In genomic region chr22:50304528-50305392, GRCh38 we compare ENCODE assay signal across 8 cellular contexts. TPM values are rescaled to one million over a fixed set of nuclear protein-coding genes. Genes with fewer than 3 reads are reported as not detected.
A peak's percentile ranks its signal among the peaks of the same experiment; 100 is the strongest.
DNase-seq lines count a peak whose midpoint lies in the region; ATAC-seq and TF ChIP-seq lines count a peak whose summit lies in the region.

No MANE protein-coding gene starts in this region.

- TF ChIP-seq POLR2A in sigmoid colon (IDR thresholded peaks at IDR 0.05): no peak

- TF ChIP-seq CTCF in GM12865 (IDR thresholded peaks at IDR 0.05; ENCODE audit: insufficient read depth, low read depth, low read length, missing control alignments) (no peak), fibroblast of villous mesenchyme (IDR thresholded peaks at IDR 0.05; ENCODE audit: insufficient read depth, low read depth, low read length) (no peak), sigmoid colon (IDR thresholded peaks at IDR 0.05) (no peak)

- H3K27me3 ChIP-seq in sigmoid colon: no peaks in the 10 kb centered on the region

- H3K4me3 ChIP-seq in GM12865 (ENCODE audit: low read depth, low read length) (peak overlapping the region; percentile 95), fibroblast of villous mesenchyme (ENCODE audit: low read depth, low read length) (peak overlapping the region; percentile 80), sigmoid colon (peak overlapping the region in 3 of 4 donors; percentile 78 to 83 (median 81))

- H3K9me3 ChIP-seq in sigmoid colon: no peaks in the 10 kb centered on the region

- intact Hi-C loops in sigmoid colon (cut with DNase I): no loop called here

- TF ChIP-seq EP300 in sigmoid colon (IDR thresholded peaks at IDR 0.05): no peak

- ATAC-seq in HG03095 (IDR thresholded peaks at IDR 0.05; ENCODE audit: unreplicated experiment): no peak

- H3K36me3 ChIP-seq in sigmoid colon: no peaks in the 10 kb centered on the region

- peak overlapping the region; percentile 89 to 96 (median 90) for H3K27ac ChIP-seq in sigmoid colon

- peaks cover 3 to 90% (median 81%) of the 10 kb centered on the region in 4 donors for H3K4me1 ChIP-seq in sigmoid colon

- DNase-seq in GM12865 (ENCODE audit: low read depth): no peak
- DNase-seq in SIG-M5 treated with dmso at 0.1 percent for 504 hours (lab: John Stamatoyannopoulos, UW; ENCODE audit: unreplicated experiment): peak; percentile 92
- no peak for DNase-seq in fibroblast of villous mesenchyme (ENCODE audit: low read depth)
- peak; percentile 80 for DNase-seq in sigmoid colon
- DNase-seq in RKO (ENCODE audit: low spot score): no peak
- no peak for DNase-seq in amniotic stem cell (lab: John Stamatoyannopoulos, UW)
- no peak for DNase-seq in activated naive CD4-positive, alpha-beta T cell (lab: John Stamatoyannopoulos, UW)

- 14 to 45% methylated on average over 22 of the region's 22 CpGs for WGBS in sigmoid colon, 2 donors

RNA-seq across cellular contexts. Expression of gene PLXNB2, which starts 2.7 kb away (rescaled TPM):
- total RNA-seq in fibroblast of villous mesenchyme (148 and 168 TPM in 2 replicates), sigmoid colon (100 to 1,000 TPM in 1 of 4 donors, 10 to 100 TPM in 3; 60.4 to 150 (median 68.7) TPM)
- polyA plus RNA-seq in sigmoid colon: 100 to 1,000 TPM in 1 of 3 donors, 10 to 100 TPM in 2; 18.6 to 142 (median 35.8) TPM

RNA-seq across cellular contexts. Expression of gene DENND6B, which starts 22.1 kb away (rescaled TPM):
- total RNA-seq in fibroblast of villous mesenchyme (2.3 and 2.6 TPM in 2 replicates), sigmoid colon (1 to 10 TPM; 2.1 to 7.2 (median 2.8) TPM)
- 1 to 10 TPM in 2 of 3 donors, under 1 TPM in 1; 0.69 to 4.4 (median 1.2) TPM for polyA plus RNA-seq in sigmoid colon

RNA-seq across cellular contexts. Expression of gene MAPK11, which starts 34.6 kb away (rescaled TPM):
- total RNA-seq in fibroblast of villous mesenchyme (6.5 and 6.8 TPM in 2 replicates), sigmoid colon (1 to 10 TPM in 3 of 4 donors, under 1 TPM in 1; 0.82 to 6.6 (median 4.5) TPM)
- 1 to 10 TPM in 2 of 3 donors, under 1 TPM in 1; 0.23 to 7.3 (median 1.2) TPM for polyA plus RNA-seq in sigmoid colon

RNA-seq across cellular contexts. Expression of gene PPP6R2, which starts 38.4 kb away (rescaled TPM):
- total RNA-seq in fibroblast of villous mesenchyme: 54.0 and 62.2 TPM in 2 replicates
- 10 to 100 TPM; 29.0 to 64.5 (median 43.9) TPM for total RNA-seq in sigmoid colon
- polyA plus RNA-seq in sigmoid colon: 10 to 100 TPM; 15.0 to 57.5 (median 22.4) TPM

RNA-seq across cellular contexts. Expression of gene MAPK12, which starts 43.3 kb away (rescaled TPM):
- 39.3 and 42.7 TPM in 2 replicates for total RNA-seq in fibroblast of villous mesenchyme
- total RNA-seq in sigmoid colon: 1 to 10 TPM; 2.5 to 10.0 (median 6.7) TPM
- polyA plus RNA-seq in sigmoid colon: 1 to 10 TPM in 2 of 3 donors, under 1 TPM in 1; 0.60 to 6.0 (median 2.1) TPM

Comparison
In these comparisons a context has a peak if more than half of its experiments do, and no peak if none do; other contexts are left out.
1. DNase-seq: peak in SIG-M5 treated with dmso at 0.1 percent for 504 hours (single experiment) and sigmoid colon (single experiment); none in GM12865 (single experiment), fibroblast of villous mesenchyme (single experiment), RKO (single experiment), amniotic stem cell (single experiment) and activated naive CD4-positive, alpha-beta T cell (0 of 4).
2. Peak in every context shown above with its lines, with median percentiles within 50 percentile points of each other: H3K4me3 ChIP-seq.